Comparison of ENCODE assay signal across 29 cellular contexts in the genomic region with DNA sequence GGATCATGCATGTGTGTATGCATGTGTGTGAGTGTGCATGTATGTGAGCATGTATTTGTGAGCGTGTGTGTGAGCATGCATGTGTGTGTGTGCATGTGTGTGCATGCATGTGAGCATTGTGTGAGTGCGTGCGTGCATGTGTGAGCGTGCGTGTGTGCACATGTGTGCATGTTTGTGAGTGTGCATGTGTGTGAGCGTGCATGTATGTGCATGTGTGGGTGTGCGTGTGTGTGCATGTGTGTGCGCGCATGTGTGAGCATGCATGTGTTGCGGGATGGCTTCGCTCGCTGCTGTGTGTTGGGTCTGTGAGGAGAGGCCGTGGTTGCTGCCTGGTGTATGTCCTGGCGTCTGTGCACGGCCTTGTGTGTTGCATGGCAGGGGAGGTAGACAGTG. TPM values are rescaled to one million over a fixed set of nuclear protein-coding genes. Genes with fewer than 3 reads are reported as not detected.
A peak's percentile ranks its signal among the peaks of the same experiment; 100 is the strongest.
DNase-seq lines count a peak whose midpoint lies in the region; ATAC-seq and TF ChIP-seq lines count a peak whose summit lies in the region.
"Had no signal": no experiment of that assay in that cellular context is flagged by ENCODE, and none has a peak within 500 bp of the region (broad histone marks: within the 10 kb centered on the region; RNA-seq: fewer than 3 reads in every experiment).

No MANE protein-coding gene starts in this region.

- DNase-seq in T-helper 17 cell (no peak), fibroblast of mammary gland (ENCODE audit: low read depth) (no peak), progenitor cell of endocrine pancreas (ENCODE audit: low spot score, unreplicated experiment) (no peak), NCI-H510A (lab: John Stamatoyannopoulos, UW) (no peak), osteocyte (ENCODE audit: extremely low spot score, unreplicated experiment) (no peak)
- DNase-seq: activated CD4-positive, alpha-beta T cell treated with anti-CD3 and anti-CD28 coated beads, Interleukin-2, amount 50 U/mL, for 4 hours; activated CD8-positive, alpha-beta memory T cell treated with anti-CD3 and anti-CD28 coated beads, Interleukin-2, amount 50 U/mL, for 4 hours; Calu3; dorsolateral prefrontal cortex; foreskin keratinocyte; H7; hippocampal formation; midbrain; natural killer cell; NCI-H1092 treated with DMSO at 0.1 percent for 48 hours; NCI-H2029 treated with DMSO at 0.1 percent for 48 hours; NCI-H2227 treated with DMSO at 0.1 percent for 48 hours; NCI-H82; T-helper 9 cell; uterus had no signal

- no peaks in the 10 kb centered on the region for H3K27me3 Mint-ChIP-seq in T-helper 17 cell
- H3K27me3 Mint-ChIP-seq in progenitor cell of endocrine pancreas = no peaks in the 10 kb centered on the region
- H3K27me3 Mint-ChIP-seq in osteocyte (ENCODE audit: unreplicated experiment) = no peaks in the 10 kb centered on the region
- H3K27me3 Mint-ChIP-seq: activated naive CD8-positive, alpha-beta T cell had no signal

- ATAC-seq in T-helper 17 cell (no peak), HG02870 (IDR thresholded peaks at IDR 0.05; ENCODE audit: unreplicated experiment) (no peak), HG03378 (IDR thresholded peaks at IDR 0.05; ENCODE audit: unreplicated experiment) (no peak)
- ATAC-seq: foreskin keratinocyte, left lobe of liver, natural killer cell had no signal

- peaks cover 30% of the 10 kb centered on the region for H3K4me1 Mint-ChIP-seq in T-helper 17 cell
- peaks cover 51% of the 10 kb centered on the region for H3K4me1 Mint-ChIP-seq in progenitor cell of endocrine pancreas (ENCODE audit: low read depth)
- peaks cover 14% of the 10 kb centered on the region for H3K4me1 Mint-ChIP-seq in osteocyte (ENCODE audit: unreplicated experiment)

- no peaks in the 10 kb centered on the region for H3K9me3 Mint-ChIP-seq in progenitor cell of endocrine pancreas (ENCODE audit: low read depth)
- H3K9me3 Mint-ChIP-seq in osteocyte (ENCODE audit: unreplicated experiment) = no peaks in the 10 kb centered on the region
- H3K9me3 Mint-ChIP-seq: natural killer cell had no signal

- H3K4me3 Mint-ChIP-seq in T-helper 17 cell (no peak overlapping the region), progenitor cell of endocrine pancreas (ENCODE audit: low read depth) (peak overlapping the region; percentile 27), osteocyte (ENCODE audit: unreplicated experiment) (no peak overlapping the region)
- H3K4me3 Mint-ChIP-seq: activated naive CD8-positive, alpha-beta T cell; natural killer cell had no signal

- peaks cover 4% of the 10 kb centered on the region for H3K36me3 Mint-ChIP-seq in T-helper 17 cell (ENCODE audit: low read depth)
- peaks cover 6% of the 10 kb centered on the region for H3K36me3 Mint-ChIP-seq in progenitor cell of endocrine pancreas (ENCODE audit: insufficient read depth)
- peaks cover 6% of the 10 kb centered on the region for H3K36me3 Mint-ChIP-seq in osteocyte (ENCODE audit: unreplicated experiment)
- H3K36me3 Mint-ChIP-seq: activated naive CD8-positive, alpha-beta T cell; natural killer cell had no signal

- H3K9me3 ChIP-seq in T-helper 17 cell (ENCODE audit: control insufficient read depth, low read length, poor library complexity, severe bottlenecking) = no peaks in the 10 kb centered on the region
- H3K9me3 ChIP-seq: ascending aorta; BLaER1 treated with 17β-estradiol and CSF1 and Interleukin-3, amounts not matched to agents 10 nM and 100 nM; uterus had no signal

- H3K27ac Mint-ChIP-seq in T-helper 17 cell (peak overlapping the region; percentile 54), progenitor cell of endocrine pancreas (peak overlapping the region; percentile 83), osteocyte (ENCODE audit: unreplicated experiment) (no peak overlapping the region)
- H3K27ac Mint-ChIP-seq: activated naive CD8-positive, alpha-beta T cell had no signal

- TF ChIP-seq CTCF in C4-2B (conservative IDR thresholded peaks at IDR 0.05) (no peak), fibroblast of mammary gland (conservative IDR thresholded peaks at IDR 0.05; ENCODE audit: control insufficient read depth, insufficient read depth, low read depth, low read length) (no peak), progenitor cell of endocrine pancreas (IDR thresholded peaks at IDR 0.05; ENCODE audit: unreplicated experiment) (no peak), osteocyte (IDR thresholded peaks at IDR 0.05) (no peak)

- H3K27ac ChIP-seq in C4-2B = peak overlapping the region; percentile 96
- H3K27ac ChIP-seq: ascending aorta, epithelial cell of prostate, foreskin keratinocyte, uterus had no signal

- peak overlapping the region; percentile 16 for H3K4me3 ChIP-seq in fibroblast of mammary gland (ENCODE audit: control insufficient read depth, low read depth, low read length)
- H3K4me3 ChIP-seq: BLaER1 treated with 17β-estradiol and CSF1 and Interleukin-3, amounts not matched to agents 10 nM and 100 nM; uterus had no signal

RNA-seq across cellular contexts. Expression of a gene that starts 32.4 kb away (rescaled TPM):
- total RNA-seq in T-helper 17 cell (1 to 10 TPM; 9.6 to 9.7 TPM), progenitor cell of endocrine pancreas (73.9 and 75.8 TPM in 2 replicates), osteocyte (14.8 and 16.5 TPM in 2 replicates)

RNA-seq across cellular contexts. Expression of a gene that starts 38.8 kb away (rescaled TPM):
- total RNA-seq in T-helper 17 cell (not detected), progenitor cell of endocrine pancreas (0.89 and 0.93 TPM in 2 replicates), osteocyte (not detected in 2 replicates)
- total RNA-seq: ascending aorta, H7, natural killer cell, skeletal muscle tissue, uterus had no signal

RNA-seq across cellular contexts. Expression of a gene that starts 46.1 kb away (rescaled TPM):
- total RNA-seq in T-helper 17 cell (not detected), progenitor cell of endocrine pancreas (not detected in 2 replicates), osteocyte (not detected in 2 replicates)
- total RNA-seq: ascending aorta, Calu3, foreskin keratinocyte, H7, natural killer cell, skeletal muscle tissue, uterus had no signal
